26 cellular contexts compared by ENCODE assay signal in the genomic region with DNA sequence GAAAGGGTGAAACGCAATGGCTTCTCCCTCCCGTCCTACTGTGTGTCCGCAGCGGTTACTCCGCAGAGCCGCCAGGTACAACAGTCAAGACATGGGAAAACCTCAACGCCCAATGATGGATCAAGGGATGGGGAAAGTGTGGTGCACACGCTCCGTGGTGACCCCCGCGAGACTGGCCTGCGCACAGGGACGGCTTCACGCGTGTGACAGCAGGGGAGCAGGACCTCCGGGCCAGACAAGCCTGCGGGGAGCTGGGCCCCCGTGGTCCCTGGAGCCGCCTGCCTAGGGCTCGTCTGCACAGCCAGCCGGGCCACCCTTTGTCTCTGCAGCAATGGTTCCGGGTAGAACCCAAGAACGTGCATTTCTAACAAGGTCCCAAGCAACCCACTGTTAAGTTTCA.
"Had no signal": no experiment of that assay in that cellular context is flagged by ENCODE, and none has a peak within 500 bp of the region (broad histone marks: within the 10 kb centered on the region; RNA-seq: fewer than 3 reads in every experiment).

No MANE protein-coding gene starts in this region.

- FAIRE-seq: astrocyte had no signal

- ATAC-seq: activated CD8-positive, alpha-beta T cell treated with anti-CD3 and anti-CD28 coated beads, Interleukin-2, amount 10 ng/mL, durations not matched to agents 7 days and 5 days; activated naive CD4-positive, alpha-beta T cell treated with anti-CD3 and anti-CD28 coated beads, Interleukin-2, amount 50 U/mL, for 72 hours; activated naive CD8-positive, alpha-beta T cell treated with anti-CD3 and anti-CD28 coated beads, Interleukin-2, amount 50 U/mL, for 24 hours; Panc1; T-helper 17 cell; WTC11 had no signal

- DNase-seq: activated CD4-positive, alpha-beta T cell treated with anti-CD3 and anti-CD28 coated beads for 48 hours; activated CD4-positive, alpha-beta T cell treated with anti-CD3 and anti-CD28 coated beads, Interleukin-2, amount 50 U/mL, for 4 hours; activated CD4-positive, CD25-positive, alpha-beta regulatory T cell treated with anti-CD3 and anti-CD28 coated beads, Interleukin-2, amount 50 U/mL, for 72 hours; activated CD8-positive, alpha-beta T cell treated with anti-CD3 and anti-CD28 coated beads, Interleukin-2, amount 10 ng/mL, durations not matched to agents 7 days and 5 days; activated effector memory CD4-positive, alpha-beta T cell treated with Interleukin-2 at 50 U/mL for 16 hours; activated naive CD4-positive, alpha-beta T cell treated with Interleukin-2 at 50 U/mL for 16 hours; activated naive CD8-positive, alpha-beta T cell treated with anti-CD3 and anti-CD28 coated beads, Interleukin-2, amount 50 U/mL, for 24 hours; activated T-cell treated with anti-CD3 and anti-CD28 coated beads, Interleukin-2, amount 50 U/mL, for 24 hours; amniotic stem cell; Karpas-422; NCI-H1105 treated with DMSO at 0.1 percent for 48 hours; NCI-H1436 treated with DMSO at 0.1 percent for 48 hours; NCI-H187; NCI-H2081; NCI-H510A treated with DMSO at 0.1 percent for 48 hours; NCI-H69; NK-92 treated with Interleukin-12 subunit alpha and Interleukin-12 subunit beta, amount 100 ng/mL, for 24 hours; OCI-M1; RPMI8226; SHP77 treated with DMSO at 0.1 percent for 48 hours; T-helper 17 cell; T-helper 9 cell had no signal
